ENCODE assay signal across 14 cellular contexts in the genomic region with DNA sequence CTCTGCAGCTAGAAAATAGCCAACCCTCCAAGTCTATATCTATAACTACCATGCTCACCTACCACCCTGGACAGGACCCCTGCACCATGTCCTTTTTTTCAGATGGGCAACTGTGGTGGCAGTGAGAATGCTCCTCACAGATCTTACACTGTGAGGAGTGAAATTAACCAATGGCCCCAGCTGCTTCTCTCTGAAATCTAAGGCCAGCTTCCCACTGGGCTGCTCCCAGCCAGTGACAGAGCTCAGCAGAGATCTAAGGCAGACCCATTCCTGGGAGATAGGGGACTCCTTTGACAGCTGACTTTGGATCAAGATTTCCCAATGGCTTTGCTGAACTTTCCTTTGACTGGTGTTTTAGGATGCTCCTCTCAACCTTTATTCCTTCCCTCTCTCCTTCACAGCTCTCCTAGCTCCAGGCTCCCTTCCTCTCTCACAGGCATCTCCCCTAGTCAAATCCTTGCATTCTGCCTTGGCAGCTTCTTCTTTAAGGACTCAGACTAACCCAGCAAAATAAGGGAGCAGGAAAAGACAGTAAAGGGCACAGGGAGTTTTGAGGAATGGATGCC. TPM values are rescaled to one million over a fixed set of nuclear protein-coding genes. Genes with fewer than 3 reads are reported as not detected.
DNase-seq lines count a peak whose midpoint lies in the region; ATAC-seq and TF ChIP-seq lines count a peak whose summit lies in the region.
"Had no signal": no experiment of that assay in that cellular context is flagged by ENCODE, and none has a peak within 500 bp of the region (broad histone marks: within the 10 kb centered on the region; RNA-seq: fewer than 3 reads in every experiment).

No MANE protein-coding gene starts in this region.

- no peak overlapping the region for H3K9ac ChIP-seq in trophoblast cell (ENCODE audit: low read length)

- no peak overlapping the region for H2AFZ ChIP-seq in trophoblast cell (ENCODE audit: insufficient read depth, low read length, poor library complexity)

- no peak overlapping the region for H2AK5ac ChIP-seq in trophoblast cell (ENCODE audit: low read length)

- no peak overlapping the region for H3K18ac ChIP-seq in trophoblast cell (ENCODE audit: low read length)

- peak overlapping the region; percentile 54 for H3K4me3 Mint-ChIP-seq in activated naive CD4-positive, alpha-beta T cell treated with anti-CD3 and anti-CD28 coated beads, Interleukin-2, amount 50 U/mL, for 24 hours
- H3K4me3 Mint-ChIP-seq in T-cell = peak overlapping the region in 2 of 3 donors; percentile 6 to 64
- peak overlapping the region; percentile 63 for H3K4me3 Mint-ChIP-seq in stimulated activated effector memory CD8-positive, alpha-beta T cell treated with anti-CD3 and anti-CD28 coated beads, Interleukin-12 subunit alpha, Interleukin-12 subunit beta, amount 100 ng/mL, for 72 hours
- H3K4me3 Mint-ChIP-seq: dendritic cell treated with granulocyte-macrophage colony-stimulating factor and Interleukin-4, amounts not matched to agents 40 ng/mL and 50 ng/mL, for 4 days; HFFc6 had no signal

- H3K36me3 ChIP-seq in lower lobe of right lung (no peaks in the 10 kb centered on the region), trophoblast cell (ENCODE audit: control insufficient read depth in 1 of 2, insufficient read depth in 2 of 2, low read length in 2 of 2) (peaks cover 4 to 8% of the 10 kb centered on the region in 2 experiments)
- H3K36me3 ChIP-seq: brain microvascular endothelial cell, esophagus squamous epithelium had no signal

- DNase-seq in activated naive CD4-positive, alpha-beta T cell treated with anti-CD3 and anti-CD28 coated beads, Interleukin-2, amount 50 U/mL, for 16 hours = no peak
- DNase-seq in T-cell (no peak), lower lobe of right lung (no peak), trophoblast cell (no peak)
- DNase-seq in stimulated activated effector memory CD8-positive, alpha-beta T cell treated with anti-CD3 and anti-CD28 coated beads, Interleukin-12 subunit alpha, Interleukin-12 subunit beta, amount 100 ng/mL, for 72 hours (ENCODE audit: low spot score in 2 of 2) = no peak
- DNase-seq: HFFc6, NCI-H187 had no signal

- peak overlapping the region; percentile 17 for H3K27ac Mint-ChIP-seq in activated naive CD4-positive, alpha-beta T cell treated with anti-CD3 and anti-CD28 coated beads, Interleukin-2, amount 50 U/mL, for 24 hours
- peak overlapping the region; percentile 54 to 60 for H3K27ac Mint-ChIP-seq in T-cell
- peak overlapping the region; percentile 67 for H3K27ac Mint-ChIP-seq in stimulated activated effector memory CD8-positive, alpha-beta T cell treated with anti-CD3 and anti-CD28 coated beads, Interleukin-12 subunit alpha, Interleukin-12 subunit beta, amount 100 ng/mL, for 72 hours
- H3K27ac Mint-ChIP-seq: dendritic cell treated with granulocyte-macrophage colony-stimulating factor and Interleukin-4, amounts not matched to agents 40 ng/mL and 50 ng/mL, for 4 days; HFFc6; memory B cell had no signal

- H3K9me3 Mint-ChIP-seq in activated naive CD4-positive, alpha-beta T cell treated with anti-CD3 and anti-CD28 coated beads, Interleukin-2, amount 50 U/mL, for 24 hours = no peaks in the 10 kb centered on the region
- H3K9me3 Mint-ChIP-seq in T-cell = no peaks in the 10 kb centered on the region
- no peaks in the 10 kb centered on the region for H3K9me3 Mint-ChIP-seq in stimulated activated effector memory CD8-positive, alpha-beta T cell treated with anti-CD3 and anti-CD28 coated beads, Interleukin-12 subunit alpha, Interleukin-12 subunit beta, amount 100 ng/mL, for 72 hours
- H3K9me3 Mint-ChIP-seq: dendritic cell treated with granulocyte-macrophage colony-stimulating factor and Interleukin-4, amounts not matched to agents 40 ng/mL and 50 ng/mL, for 4 days; HFFc6; memory B cell had no signal

- no peak overlapping the region for H2BK120ac ChIP-seq in trophoblast cell (ENCODE audit: insufficient read depth, low read length, poor library complexity)

- no peak overlapping the region for H3K4ac ChIP-seq in trophoblast cell (ENCODE audit: low read depth, low read length)

- no peaks in the 10 kb centered on the region for H3K79me2 ChIP-seq in trophoblast cell (ENCODE audit: control insufficient read depth, insufficient read depth, low read length, poor library complexity)

- POLR2A ChIA-PET in T-cell (lab: Charles Lee) = interaction anchor here (0.5 to 0.8 kb wide), 3 partner anchors 32 to 300 kb away, joined by 4 to 7 read pairs (median 5); partner anchors contain the start of genes DELE1 (in 1 of the 2) and FCHSD1 (in 1 of the 2)

- H3K27me3 ChIP-seq in lower lobe of right lung (ENCODE audit: low read depth) (no peaks in the 10 kb centered on the region), trophoblast cell (ENCODE audit: insufficient read depth, low read length) (no peaks in the 10 kb centered on the region)
- H3K27me3 ChIP-seq: brain microvascular endothelial cell had no signal

- H3K4me1 ChIP-seq in lower lobe of right lung = peaks cover 38% of the 10 kb centered on the region
- peaks cover 23 to 33% of the 10 kb centered on the region in 2 experiments for H3K4me1 ChIP-seq in trophoblast cell (ENCODE audit: control insufficient read depth in 1 of 2, insufficient read depth in 2 of 2, low read length in 2 of 2)

- no peaks in the 10 kb centered on the region for H3K36me3 Mint-ChIP-seq in activated naive CD4-positive, alpha-beta T cell treated with anti-CD3 and anti-CD28 coated beads, Interleukin-2, amount 50 U/mL, for 24 hours
- no peaks in the 10 kb centered on the region for H3K36me3 Mint-ChIP-seq in T-cell
- H3K36me3 Mint-ChIP-seq in stimulated activated effector memory CD8-positive, alpha-beta T cell treated with anti-CD3 and anti-CD28 coated beads, Interleukin-12 subunit alpha, Interleukin-12 subunit beta, amount 100 ng/mL, for 72 hours = no peaks in the 10 kb centered on the region
- H3K36me3 Mint-ChIP-seq: memory B cell had no signal

- no peak overlapping the region for H2BK5ac ChIP-seq in trophoblast cell (ENCODE audit: low read depth, low read length, poor library complexity)

- no peak overlapping the region for H4K12ac ChIP-seq in trophoblast cell (ENCODE audit: low read depth, low read length)

- no peak overlapping the region for H2BK12ac ChIP-seq in trophoblast cell (ENCODE audit: low read length)

- intact Hi-C loops in lower lobe of right lung (cut with DNase I) = no loop called here

- H3K9me3 ChIP-seq in lower lobe of right lung (no peaks in the 10 kb centered on the region), trophoblast cell (ENCODE audit: insufficient read depth, low read depth, low read length) (no peaks in the 10 kb centered on the region)
- H3K9me3 ChIP-seq: esophagus squamous epithelium had no signal

- H3K4me3 ChIP-seq in lower lobe of right lung = no peak overlapping the region
- H3K4me3 ChIP-seq in trophoblast cell (ENCODE audit: low read depth, low read length) = no peak overlapping the region

- peak overlapping the region; percentile 53 for H3K27ac ChIP-seq in lower lobe of right lung
- no peak overlapping the region for H3K27ac ChIP-seq in trophoblast cell (ENCODE audit: low read depth, low read length)
- H3K27ac ChIP-seq: brain microvascular endothelial cell had no signal

- no peak for ATAC-seq in T-cell (replicated peaks in 1 of 4)
- ATAC-seq in lower lobe of right lung = no peak
- ATAC-seq in stimulated activated effector memory CD8-positive, alpha-beta T cell treated with anti-CD3 and anti-CD28 coated beads, Interleukin-12 subunit alpha, Interleukin-12 subunit beta, amount 100 ng/mL, for 72 hours = no peak
- no peak for ATAC-seq in GM18907 (IDR thresholded peaks at IDR 0.05; ENCODE audit: unreplicated experiment)
- no peak for ATAC-seq in HG02623 (IDR thresholded peaks at IDR 0.05; ENCODE audit: unreplicated experiment)

- H3K4me2 ChIP-seq in trophoblast cell (ENCODE audit: low read length) = no peak overlapping the region

- CTCF ChIA-PET in T-cell (lab: Charles Lee) = interaction anchor here (0.6 to 3.2 kb wide), 7 partner anchors 9 to 1275 kb away, joined by 3 to 16 read pairs (median 4); partner anchors contain the start of gene RNF14 (in 1 of the 2)

- H3K14ac ChIP-seq in trophoblast cell (ENCODE audit: low read length) = no peak overlapping the region

- peaks cover 24% of the 10 kb centered on the region for H3K4me1 Mint-ChIP-seq in activated naive CD4-positive, alpha-beta T cell treated with anti-CD3 and anti-CD28 coated beads, Interleukin-2, amount 50 U/mL, for 24 hours
- H3K4me1 Mint-ChIP-seq in T-cell = peaks cover 26 to 36% (median 27%) of the 10 kb centered on the region in 3 donors
- peaks cover 35% of the 10 kb centered on the region for H3K4me1 Mint-ChIP-seq in stimulated activated effector memory CD8-positive, alpha-beta T cell treated with anti-CD3 and anti-CD28 coated beads, Interleukin-12 subunit alpha, Interleukin-12 subunit beta, amount 100 ng/mL, for 72 hours

- H3K79me1 ChIP-seq in trophoblast cell (ENCODE audit: low read length) = peaks cover 17% of the 10 kb centered on the region

- no peak overlapping the region for H3K23ac ChIP-seq in trophoblast cell (ENCODE audit: low read length)

- no peak overlapping the region for H4K8ac ChIP-seq in trophoblast cell (ENCODE audit: low read depth, low read length)

- no peak for TF ChIP-seq CTCF in lower lobe of right lung (IDR thresholded peaks at IDR 0.05)

- H3K27me3 Mint-ChIP-seq in activated naive CD4-positive, alpha-beta T cell treated with anti-CD3 and anti-CD28 coated beads, Interleukin-2, amount 50 U/mL, for 24 hours = no peaks in the 10 kb centered on the region
- peaks cover 3 to 6% of the 10 kb centered on the region in 2 donors for H3K27me3 Mint-ChIP-seq in T-cell

- H4K91ac ChIP-seq in trophoblast cell (ENCODE audit: low read depth, low read length) = no peak overlapping the region

RNA-seq across cellular contexts. Expression of gene ARAP3, which starts 1.6 kb away (rescaled TPM):
- total RNA-seq in T-cell (10 to 100 TPM in 3 of 5 donors, 1 to 10 TPM in 2; 1.2 to 25.6 (median 20.5) TPM), lower lobe of right lung (35.2 TPM)
- 9.8 and 10.5 TPM in 2 replicates for polyA plus RNA-seq in trophoblast cell (2013)

RNA-seq across cellular contexts. Expression of gene FCHSD1, which starts 32.5 kb away (rescaled TPM):
- total RNA-seq in T-cell (100 to 1,000 TPM in 3 of 5 donors, 10 to 100 TPM in 2; 68.5 to 103 (median 101) TPM), lower lobe of right lung (20.4 TPM)
- polyA plus RNA-seq in trophoblast cell (2013) = 18.2 and 18.6 TPM in 2 replicates

RNA-seq across cellular contexts. Expression of gene RELL2, which starts 46.9 kb away (rescaled TPM):
- 10 to 100 TPM; 15.3 to 30.7 (median 26.0) TPM for total RNA-seq in T-cell
- total RNA-seq in lower lobe of right lung = 5.5 TPM
- polyA plus RNA-seq in trophoblast cell (2013) = 2.5 and 3.0 TPM in 2 replicates

RNA-seq across cellular contexts. Expression of gene HDAC3, which starts 47.0 kb away (rescaled TPM):
- total RNA-seq in T-cell (10 to 100 TPM; 68.5 to 78.5 (median 73.8) TPM), lower lobe of right lung (45.8 TPM)
- 53.3 and 54.0 TPM in 2 replicates for polyA plus RNA-seq in trophoblast cell (2013)

Comparison
In these comparisons a context has a peak if more than half of its experiments do, and no peak if none do; other contexts are left out.
1. H3K27ac Mint-ChIP-seq: peak in every context shown above with its lines; median percentile 67 in stimulated activated effector memory CD8-positive, alpha-beta T cell treated with anti-CD3 and anti-CD28 coated beads, Interleukin-12 subunit alpha, Interleukin-12 subunit beta, amount 100 ng/mL, for 72 hours; 57 in T-cell; 17 in activated naive CD4-positive, alpha-beta T cell treated with anti-CD3 and anti-CD28 coated beads, Interleukin-2, amount 50 U/mL, for 24 hours.